Comparison of ENCODE assay signal across 10 cellular contexts in genomic region chr15:43958894-43959330, GRCh38.
DNase-seq lines count a peak whose midpoint lies in the region; ATAC-seq and TF ChIP-seq lines count a peak whose summit lies in the region.
"Had no signal": no experiment of that assay in that cellular context is flagged by ENCODE, and none has a peak within 500 bp of the region (broad histone marks: within the 10 kb centered on the region; RNA-seq: fewer than 3 reads in every experiment).

No MANE protein-coding gene starts in this region.

- no peaks in the 10 kb centered on the region for H3K27me3 ChIP-seq in NT2/D1 (ENCODE audit: insufficient read depth, insufficient read length)
- no peaks in the 10 kb centered on the region for H3K27me3 ChIP-seq in right lobe of liver

- ATAC-seq in right lobe of liver = no peak

- intact Hi-C loops in right lobe of liver (cut with DNase I) = no loop called here

- no peak overlapping the region for H3K4me3 ChIP-seq in NT2/D1 (ENCODE audit: insufficient read length, low read depth)
- H3K4me3 ChIP-seq in right lobe of liver = no peak overlapping the region
- H3K4me3 ChIP-seq: HAP-1, skin epidermis had no signal

- no peak overlapping the region for H3K9ac ChIP-seq in NT2/D1 (ENCODE audit: insufficient read length, low read depth)

- H3K27ac ChIP-seq in right lobe of liver = no peak overlapping the region
- H3K27ac ChIP-seq: skin epidermis had no signal

- peak; percentile 68 for DNase-seq in EL
- peak; percentile 18 for DNase-seq in NT2/D1 (ENCODE audit: low read depth, low spot score)
- DNase-seq in fibroblast of gingiva (ENCODE audit: low read depth) = peak; percentile 33
- peak; percentile 19 for DNase-seq in pulmonary artery endothelial cell (ENCODE audit: low read depth, low spot score)
- no peak for DNase-seq in iPS-NIHi11 (ENCODE audit: low spot score)
- no peak for DNase-seq in right lobe of liver
- DNase-seq in DMS153 treated with DMSO at 0.1 percent for 48 hours (lab: John Stamatoyannopoulos, UW; ENCODE audit: unreplicated experiment) = no peak
- DNase-seq: NCI-H774 had no signal

- TF ChIP-seq CTCF in right lobe of liver (IDR thresholded peaks at IDR 0.05) = no peak

- H3K9me3 ChIP-seq in NT2/D1 (ENCODE audit: insufficient read depth, low read length) (no peaks in the 10 kb centered on the region), right lobe of liver (no peaks in the 10 kb centered on the region)
- H3K9me3 ChIP-seq: HAP-1 had no signal

- H3K4me1 ChIP-seq in NT2/D1 (ENCODE audit: insufficient read depth, insufficient read length) = peaks cover 3% of the 10 kb centered on the region
- H3K4me1 ChIP-seq in right lobe of liver = no peaks in the 10 kb centered on the region
- H3K4me1 ChIP-seq: HAP-1 had no signal

- WGBS in right lobe of liver (ENCODE audit: insufficient coverage, low coverage, low lambda C conversion rate, missing lambda C conversion rate) = 51% methylated on average over 2 of the region's 2 CpGs

- H3K36me3 ChIP-seq in NT2/D1 (ENCODE audit: insufficient read depth, insufficient read length, low read length) = no peaks in the 10 kb centered on the region
- H3K36me3 ChIP-seq in right lobe of liver = no peaks in the 10 kb centered on the region
- H3K36me3 ChIP-seq: HAP-1 had no signal

- TF ChIP-seq POLR2A in right lobe of liver (IDR thresholded peaks at IDR 0.05) = no peak

Comparison
In these comparisons a context has a peak if more than half of its experiments do, and no peak if none do; other contexts are left out.
1. DNase-seq: peak in EL (single experiment), NT2/D1 (single experiment), fibroblast of gingiva (single experiment) and pulmonary artery endothelial cell (single experiment); none in iPS-NIHi11 (single experiment), right lobe of liver (0 of 3) and DMS153 treated with DMSO at 0.1 percent for 48 hours (single experiment).